In genomic region chr16:19748389-19749110, GRCh38 we compare ENCODE assay signal across 22 cellular contexts. TPM values are rescaled to one million over a fixed set of nuclear protein-coding genes. Genes with fewer than 3 reads are reported as not detected.
A peak's percentile ranks its signal among the peaks of the same experiment; 100 is the strongest.
DNase-seq lines count a peak whose midpoint lies in the region; ATAC-seq and TF ChIP-seq lines count a peak whose summit lies in the region.
"Had no signal": no experiment of that assay in that cellular context is flagged by ENCODE, and none has a peak within 500 bp of the region (broad histone marks: within the 10 kb centered on the region; RNA-seq: fewer than 3 reads in every experiment).

No MANE protein-coding gene starts in this region.

- no peaks in the 10 kb centered on the region for H3K36me3 Mint-ChIP-seq in CD4-positive, alpha-beta memory T cell
- H3K36me3 Mint-ChIP-seq: IgD-negative memory B cell, memory B cell had no signal

- H3K4me1 Mint-ChIP-seq in CD4-positive, alpha-beta memory T cell, result no peaks in the 10 kb centered on the region
- H3K4me1 Mint-ChIP-seq: activated CD4-positive, alpha-beta memory T cell treated with anti-CD3 and anti-CD28 coated beads, Interleukin-2, amount 10 ng/mL, durations not matched to agents 7 days and 5 days; IgD-negative memory B cell; memory B cell had no signal

- no TSS peak for BruUV-seq in PC-9 (replicated peaks; lab: Mats Ljungman, UMichigan)

- no peaks in the 10 kb centered on the region for H3K9me2 ChIP-seq in PC-9 (ENCODE audit: insufficient read depth)

- H3K36me3 ChIP-seq in PC-9 (ENCODE audit: low read depth) (no peaks in the 10 kb centered on the region), colonic mucosa (no peaks in the 10 kb centered on the region)
- H3K36me3 ChIP-seq in CD4-positive, alpha-beta memory T cell (ENCODE audit: insufficient read depth, low read length), result no peaks in the 10 kb centered on the region

- H3K27me3 ChIP-seq in PC-9 (ENCODE audit: insufficient read depth, low read depth), result no peaks in the 10 kb centered on the region
- H3K27me3 ChIP-seq in CD4-positive, alpha-beta memory T cell (ENCODE audit: insufficient read depth, low read length), result no peaks in the 10 kb centered on the region
- no peaks in the 10 kb centered on the region for H3K27me3 ChIP-seq in colonic mucosa

- no peak overlapping the region for H3K4me3 Mint-ChIP-seq in CD4-positive, alpha-beta memory T cell
- H3K4me3 Mint-ChIP-seq: activated CD4-positive, alpha-beta memory T cell treated with anti-CD3 and anti-CD28 coated beads, Interleukin-2, amount 10 ng/mL, durations not matched to agents 7 days and 5 days; effector memory CD8-positive, alpha-beta T cell; IgD-negative memory B cell; memory B cell; nephron progenitor cell had no signal

- CTCF ChIA-PET in PC-9 (lab: Charles Lee), result interaction anchor here (0.6 to 1.4 kb wide), 2 partner anchors 136 to 147 kb away, joined by 3 to 4 read pairs; partner anchors contain the start of gene GPRC5B
- CTCF ChIA-PET in CD4-positive, alpha-beta memory T cell (lab: Charles Lee; ENCODE audit: partially characterized antibody), result interaction anchor here (1.1 to 1.5 kb wide), 2 partner anchors 16 to 52 kb away, joined by 3 to 5 read pairs; no protein-coding TSS in a partner anchor

- H3K79me2 ChIP-seq in PC-9 (ENCODE audit: low read depth), result 0 out of 2 replicates have a peak, but pooled peaks cover 3% of the 10 kb centered on the region

- no peaks in the 10 kb centered on the region for H4K20me1 ChIP-seq in PC-9 (ENCODE audit: insufficient read depth)

- H3K9ac ChIP-seq in colonic mucosa (ENCODE audit: low read depth in 2 of 2, low read length in 2 of 2), result no peak overlapping the region

- no peaks in the 10 kb centered on the region for H3K9me3 Mint-ChIP-seq in CD4-positive, alpha-beta memory T cell
- H3K9me3 Mint-ChIP-seq: activated CD4-positive, alpha-beta memory T cell treated with anti-CD3 and anti-CD28 coated beads, Interleukin-2, amount 10 ng/mL, durations not matched to agents 7 days and 5 days; effector memory CD8-positive, alpha-beta T cell; IgD-negative memory B cell; memory B cell; nephron progenitor cell had no signal

- H3K27me3 Mint-ChIP-seq in CD4-positive, alpha-beta memory T cell, result no peaks in the 10 kb centered on the region
- H3K27me3 Mint-ChIP-seq: activated CD4-positive, alpha-beta memory T cell treated with anti-CD3 and anti-CD28 coated beads, Interleukin-2, amount 10 ng/mL, durations not matched to agents 7 days and 5 days; effector memory CD8-positive, alpha-beta T cell; memory B cell had no signal

- H2AFZ ChIP-seq in PC-9, result peak overlapping the region; percentile 71

- TF ChIP-seq CTCF in PC-9 (conservative IDR thresholded peaks at IDR 0.05), result no peak
- TF ChIP-seq CTCF in colonic mucosa (IDR thresholded peaks at IDR 0.05), result no peak

- H3K9me3 ChIP-seq in PC-9 (ENCODE audit: insufficient read depth, low read depth) (no peaks in the 10 kb centered on the region), colonic mucosa (no peaks in the 10 kb centered on the region)
- no peaks in the 10 kb centered on the region for H3K9me3 ChIP-seq in CD4-positive, alpha-beta memory T cell (ENCODE audit: control insufficient read depth in 1 of 2, low read length in 2 of 2)

- H3K27ac Mint-ChIP-seq in CD4-positive, alpha-beta memory T cell, result no peak overlapping the region
- H3K27ac Mint-ChIP-seq: activated CD4-positive, alpha-beta memory T cell treated with anti-CD3 and anti-CD28 coated beads, Interleukin-2, amount 10 ng/mL, durations not matched to agents 7 days and 5 days; effector memory CD8-positive, alpha-beta T cell; IgD-negative memory B cell; memory B cell; nephron progenitor cell had no signal

- H3K4me3 ChIP-seq in PC-9 (peak overlapping the region; percentile 8; the same call in 1 of the 2 replicates), colonic mucosa (no peak overlapping the region)
- no peak overlapping the region for H3K4me3 ChIP-seq in CD4-positive, alpha-beta memory T cell (ENCODE audit: low read length in 2 of 2)
- H3K4me3 ChIP-seq: smooth muscle cell had no signal

- peak; percentile 25 for DNase-seq in DMS79 treated with DMSO at 0.1 percent for 48 hours (lab: John Stamatoyannopoulos, UW)
- no peak for DNase-seq in DMS79 (lab: John Stamatoyannopoulos, UW)
- DNase-seq in PC-9, result peak in 1 of 2 experiments; percentile 85
- DNase-seq in dermis blood vessel endothelial cell, result peak; percentile 36
- DNase-seq in renal cortical epithelial cell (ENCODE audit: low read depth), result peak; percentile 29
- DNase-seq in CD4-positive, alpha-beta memory T cell, result no peak
- DNase-seq in colonic mucosa, result no peak
- DNase-seq: 8988T; activated CD4-positive, alpha-beta memory T cell treated with anti-CD3 and anti-CD28 coated beads, Interleukin-2, amount 10 ng/mL, durations not matched to agents 7 days and 5 days; activated naive CD4-positive, alpha-beta T cell; cerebellar nuclear complex; effector memory CD8-positive, alpha-beta T cell; hypothalamus; NCI-H1930; NCI-H526; nephron progenitor cell; stimulated activated CD4-positive, alpha-beta T cell treated with anti-CD3 and anti-CD28 coated beads, Interleukin-4, amount 100 ng/mL, for 4 hours; T-helper 2 cell had no signal

- peak overlapping the region; percentile 65 for H3K4me2 ChIP-seq in PC-9
- H3K4me2 ChIP-seq: smooth muscle cell had no signal

- peaks cover 49% of the 10 kb centered on the region for H3K4me1 ChIP-seq in PC-9 (replicated peaks; ENCODE audit: insufficient read depth)
- H3K4me1 ChIP-seq in CD4-positive, alpha-beta memory T cell (ENCODE audit: insufficient read depth, low read length), result no peaks in the 10 kb centered on the region
- H3K4me1 ChIP-seq in colonic mucosa, result no peaks in the 10 kb centered on the region

- POLR2A ChIA-PET in PC-9 (lab: Charles Lee; ENCODE audit: unreplicated experiment), result interaction anchor here (0.5 to 0.6 kb wide), 4 partner anchors 26 to 355 kb away, joined by 3 to 7 read pairs (median 5); partner anchors contain the start of genes IQCK and KNOP1
- POLR2A ChIA-PET in CD4-positive, alpha-beta memory T cell (lab: Charles Lee; ENCODE audit: partially characterized antibody), result no interaction called here

- intact Hi-C loops in PC-9 (cut with micrococcal nuclease; ENCODE audit: unreplicated experiment), result no loop called here
- intact Hi-C loops in CD4-positive, alpha-beta memory T cell (cut with micrococcal nuclease), result no loop called here
- intact Hi-C loops in colonic mucosa (cut with DNase I), result no loop called here

- no peak for ATAC-seq in GM21360 (IDR thresholded peaks at IDR 0.05; ENCODE audit: unreplicated experiment)
- ATAC-seq: effector memory CD8-positive, alpha-beta T cell had no signal

- H3K27ac ChIP-seq in PC-9 (peak overlapping the region; percentile 76), colonic mucosa (no peak overlapping the region)
- H3K27ac ChIP-seq in CD4-positive, alpha-beta memory T cell (ENCODE audit: low read depth, low read length), result no peak overlapping the region

- peaks cover 33% of the 10 kb centered on the region for H3F3A ChIP-seq in PC-9 (ENCODE audit: insufficient read depth, low read depth)

RNA-seq across cellular contexts. Expression of gene IQCK, which starts 30.5 kb away (rescaled TPM):
- 21.0 and 21.6 TPM in 2 replicates for total RNA-seq in PC-9 (2021)
- 10.5 and 16.7 TPM in 2 replicates for total RNA-seq in dermis blood vessel endothelial cell
- 9.2 and 37.1 TPM in 2 replicates for total RNA-seq in renal cortical epithelial cell
- total RNA-seq in CD4-positive, alpha-beta memory T cell, result 1 to 10 TPM; 1.7 to 3.1 TPM
- polyA plus RNA-seq in CD4-positive, alpha-beta memory T cell, result 1 to 10 TPM; 1.3 to 4.1 TPM
- total RNA-seq in colonic mucosa, result 10 to 100 TPM; 13.1 to 13.2 TPM

RNA-seq across cellular contexts. Expression of gene KNOP1, which starts 30.5 kb away (rescaled TPM):
- total RNA-seq in PC-9 (2021), result 60.4 TPM in 2 replicates
- 15.8 and 16.3 TPM in 2 replicates for total RNA-seq in dermis blood vessel endothelial cell
- 14.1 and 23.8 TPM in 2 replicates for total RNA-seq in renal cortical epithelial cell
- 10 to 100 TPM; 15.3 to 16.6 TPM for total RNA-seq in CD4-positive, alpha-beta memory T cell
- polyA plus RNA-seq in CD4-positive, alpha-beta memory T cell, result 10 to 100 TPM in 1 of 2 donors, 1 to 10 TPM in 1; 4.0 to 15.2 TPM
- total RNA-seq in colonic mucosa, result 10 to 100 TPM; 14.2 to 28.0 TPM

Comparison
In these comparisons a context has a peak if more than half of its experiments do, and no peak if none do; other contexts are left out.
1. DNase-seq: peak in DMS79 treated with DMSO at 0.1 percent for 48 hours (single experiment), dermis blood vessel endothelial cell (single experiment) and renal cortical epithelial cell (single experiment); none in DMS79 (single experiment), CD4-positive, alpha-beta memory T cell (0 of 5) and colonic mucosa (single experiment).